ENCODE assay signal across 1 cellular context in the genomic region with DNA sequence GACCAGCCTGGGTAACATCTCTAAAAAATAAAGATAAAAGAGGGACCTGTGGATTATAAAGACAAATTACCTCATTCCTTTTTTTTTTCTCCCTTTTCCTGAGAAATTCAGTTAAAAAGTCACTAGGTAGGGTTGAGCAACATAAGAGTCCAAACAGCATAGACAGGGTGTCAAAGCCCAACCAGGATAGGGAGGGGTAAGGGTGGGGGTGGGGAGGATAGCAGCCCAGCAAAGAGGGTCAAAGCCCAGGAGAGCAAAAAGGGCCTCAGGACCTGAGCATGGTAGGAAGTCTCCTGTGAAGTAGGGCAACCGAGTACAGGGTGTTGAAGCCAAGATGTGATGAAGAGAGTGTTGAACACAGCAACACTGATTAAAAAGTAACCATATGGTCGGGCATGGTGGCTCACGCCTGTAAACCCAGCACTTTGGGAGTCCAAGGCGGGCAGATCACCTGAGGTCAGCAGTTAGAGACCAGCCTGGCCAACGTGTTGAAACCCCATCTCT.
TF ChIP-seq lines count a peak whose summit lies in the region.

No MANE protein-coding gene starts in this region.

TF ChIP-seq in HepG2, 621 proteins besides CTCF, POLR2A, EP300 and RAD21 (continued from another document):
- TF ChIP-seq CHD2 (IDR thresholded peaks at IDR 0.05; ENCODE audit: low read depth, low read length) = no peak
- no peak for TF ChIP-seq ZNF761 (CRISPR knock-in tag; conservative IDR thresholded peaks at IDR 0.05)
- 0 out of 2 replicates have a peak, but pooled peaks have one; percentile 21 for TF ChIP-seq TARDBP (CRISPR knock-in tag; IDR thresholded peaks at IDR 0.05)
- TF ChIP-seq ZNF883 (CRISPR knock-in tag; IDR thresholded peaks at IDR 0.05; ENCODE audit: not compliant biosample characterization) = no peak
- TF ChIP-seq ATM (IDR thresholded peaks at IDR 0.05; ENCODE audit: borderline replicate concordance) = no peak
- no peak for TF ChIP-seq HMGA1 (CRISPR knock-in tag; conservative IDR thresholded peaks at IDR 0.05)
- TF ChIP-seq ZSCAN30 (CRISPR knock-in tag; IDR thresholded peaks at IDR 0.05) = no peak
- TF ChIP-seq, protein P1, sequence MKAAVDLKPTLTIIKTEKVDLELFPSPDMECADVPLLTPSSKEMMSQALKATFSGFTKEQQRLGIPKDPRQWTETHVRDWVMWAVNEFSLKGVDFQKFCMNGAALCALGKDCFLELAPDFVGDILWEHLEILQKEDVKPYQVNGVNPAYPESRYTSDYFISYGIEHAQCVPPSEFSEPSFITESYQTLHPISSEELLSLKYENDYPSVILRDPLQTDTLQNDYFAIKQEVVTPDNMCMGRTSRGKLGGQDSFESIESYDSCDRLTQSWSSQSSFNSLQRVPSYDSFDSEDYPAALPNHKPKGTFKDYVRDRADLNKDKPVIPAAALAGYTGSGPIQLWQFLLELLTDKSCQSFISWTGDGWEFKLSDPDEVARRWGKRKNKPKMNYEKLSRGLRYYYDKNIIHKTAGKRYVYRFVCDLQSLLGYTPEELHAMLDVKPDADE (CRISPR knock-in tag; IDR thresholded peaks at IDR 0.05) = no peak
- 0 out of 2 replicates have a peak, but pooled peaks have one; percentile 0 for TF ChIP-seq NR2C2 (CRISPR knock-in tag; IDR thresholded peaks at IDR 0.05; ENCODE audit: borderline replicate concordance)
- no peak for TF ChIP-seq ZNF816 (CRISPR knock-in tag; IDR thresholded peaks at IDR 0.05; ENCODE audit: borderline replicate concordance)
- TF ChIP-seq MZF1 (CRISPR knock-in tag; IDR thresholded peaks at IDR 0.05; ENCODE audit: borderline replicate concordance) = no peak
- no peak for TF ChIP-seq TEAD2 (CRISPR knock-in tag; IDR thresholded peaks at IDR 0.05)
- no peak for TF ChIP-seq ZNF724P (CRISPR knock-in tag; IDR thresholded peaks at IDR 0.05; ENCODE audit: borderline replicate concordance)
- no peak for TF ChIP-seq ZNF768 (CRISPR knock-in tag; IDR thresholded peaks at IDR 0.05)
- TF ChIP-seq ELF4 (CRISPR knock-in tag; IDR thresholded peaks at IDR 0.05; ENCODE audit: borderline replicate concordance) = no peak
